ENCODE assay signal across 27 cellular contexts in the genomic region with DNA sequence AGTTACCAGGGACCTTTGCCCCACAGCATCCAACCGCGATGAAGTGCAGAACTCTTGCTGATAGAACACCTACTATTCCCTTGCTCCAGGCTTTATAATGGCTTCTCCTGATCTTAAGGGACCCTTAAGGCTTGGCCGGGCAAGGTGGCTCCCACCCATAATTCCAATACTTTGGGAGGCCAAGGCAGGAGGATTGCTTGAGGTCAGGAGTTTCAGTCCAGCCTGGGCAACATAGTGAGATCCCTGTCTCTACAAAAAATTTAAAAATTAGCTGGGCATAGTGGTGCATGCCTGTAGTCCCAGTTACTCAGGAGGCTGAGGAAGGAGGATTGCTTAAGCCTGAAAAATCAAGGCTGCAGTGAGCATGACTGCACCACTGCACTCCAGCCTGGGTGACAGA.
"Had no signal": no experiment of that assay in that cellular context is flagged by ENCODE, and none has a peak within 500 bp of the region (broad histone marks: within the 10 kb centered on the region; RNA-seq: fewer than 3 reads in every experiment).

No MANE protein-coding gene starts in this region.

- H3K4me3 ChIP-seq: neural progenitor cell, ovary, psoas muscle, right lobe of liver, sigmoid colon, smooth muscle cell, spleen, suprapubic skin, testis, tibial artery, transverse colon, upper lobe of right lung, uterus had no signal

- H2AFZ ChIP-seq: neural progenitor cell, parathyroid adenoma had no signal

- DNase-seq: naive thymus-derived CD8-positive, alpha-beta T cell; occipital lobe; ovary; posterior cingulate gyrus; psoas muscle; right cardiac atrium; right lobe of liver; sigmoid colon; spleen; stimulated activated CD4-positive, alpha-beta T cell treated with anti-CD3 and anti-CD28 coated beads, Interleukin-12 subunit alpha, Interleukin-12 subunit beta, amount 100 ng/mL, for 4 hours; stimulated activated CD4-positive, alpha-beta T cell treated with anti-CD3 and anti-CD28 coated beads, Interleukin-1b, Interleukin-23, amount 100 ng/mL, for 48 hours; stimulated activated CD4-positive, alpha-beta T cell treated with anti-CD3 and anti-CD28 coated beads, Interleukin-4, amount 100 ng/mL, for 1 hour; stimulated activated CD4-positive, alpha-beta T cell treated with anti-CD3 and anti-CD28 coated beads, Interleukin-4, amount 100 ng/mL, for 4 hours; stimulated activated CD8-positive, alpha-beta memory T cell treated with anti-CD3 and anti-CD28 coated beads, Interleukin-4, amount 100 ng/mL, for 48 hours; stimulated activated naive CD4-positive, alpha-beta T cell; stimulated activated naive CD8-positive, alpha-beta T cell treated with anti-CD3 and anti-CD28 coated beads, Interleukin-15, amount 100 ng/mL, for 72 hours; stimulated activated naive CD8-positive, alpha-beta T cell treated with anti-CD3 and anti-CD28 coated beads, Interleukin-15, Interleukin-2, amounts not matched to agents 100 U/mL and 50 U/mL, for 24 hours; testis; tibial artery; transverse colon; upper lobe of right lung; uterus had no signal

- H3K27ac ChIP-seq: neural progenitor cell, ovary, parathyroid adenoma, psoas muscle, right lobe of liver, spleen, suprapubic skin, testis, tibial artery, transverse colon, upper lobe of right lung, uterus had no signal

- H3K9me3 ChIP-seq: ovary, psoas muscle, right lobe of liver, sigmoid colon, spleen, suprapubic skin, testis, tibial artery, transverse colon, upper lobe of right lung, uterus had no signal

- H3K4me1 ChIP-seq: parathyroid adenoma, psoas muscle, right lobe of liver, suprapubic skin, testis, upper lobe of right lung, uterus had no signal

- H3K27me3 ChIP-seq: neural progenitor cell, ovary, right lobe of liver, sigmoid colon, spleen, suprapubic skin, testis, transverse colon, upper lobe of right lung, uterus had no signal

- H3K4me2 ChIP-seq: neural progenitor cell, smooth muscle cell had no signal

- ATAC-seq: naive thymus-derived CD8-positive, alpha-beta T cell; right cardiac atrium; right lobe of liver; stimulated activated memory B cell treated with anti-CD40 and anti-IgM and Interleukin-4, amounts not matched to agents 10 μg/mL and 1 μg/mL and 100 μg/mL, for 72 hours; stimulated activated naive CD8-positive, alpha-beta T cell treated with anti-CD3 and anti-CD28 coated beads, Interleukin-15, amount 100 ng/mL, for 72 hours; stimulated activated naive CD8-positive, alpha-beta T cell treated with anti-CD3 and anti-CD28 coated beads, Interleukin-15, Interleukin-2, amounts not matched to agents 100 U/mL and 50 U/mL, for 24 hours; upper lobe of right lung had no signal

- H3K9ac ChIP-seq: neural progenitor cell, parathyroid adenoma had no signal

- H3K79me2 ChIP-seq: parathyroid adenoma had no signal

- H3K36me3 ChIP-seq: neural progenitor cell, ovary, right lobe of liver, sigmoid colon, spleen, suprapubic skin, tibial artery, transverse colon, upper lobe of right lung, uterus had no signal
